Comparison of ENCODE assay signal across 24 cellular contexts in the genomic region with DNA sequence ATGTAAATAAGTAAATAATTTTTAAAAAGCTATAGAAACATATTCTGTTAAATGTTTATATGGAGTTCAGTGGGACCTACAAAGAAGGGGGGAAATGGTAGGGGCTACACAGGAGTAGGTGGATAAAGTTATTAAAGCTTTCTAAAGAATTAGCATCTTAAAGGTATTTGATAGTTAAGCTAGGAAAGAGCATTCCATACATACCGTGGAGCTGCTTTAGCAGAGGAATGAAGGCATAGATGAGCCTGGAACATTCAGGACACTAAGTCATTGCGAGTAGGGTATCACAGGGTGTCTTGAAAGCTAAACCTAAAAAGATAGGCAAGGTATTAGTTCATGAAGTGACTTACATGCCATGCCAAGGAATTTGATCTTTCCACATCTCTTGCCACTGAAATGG.
"Had no signal": no experiment of that assay in that cellular context is flagged by ENCODE, and none has a peak within 500 bp of the region (broad histone marks: within the 10 kb centered on the region; RNA-seq: fewer than 3 reads in every experiment).

No MANE protein-coding gene starts in this region.

- H3K36me3 Mint-ChIP-seq: activated CD4-positive, alpha-beta memory T cell treated with anti-CD3 and anti-CD28 coated beads for 36 hours; activated naive CD8-positive, alpha-beta T cell had no signal

- H3K27ac Mint-ChIP-seq: activated CD4-positive, alpha-beta memory T cell treated with anti-CD3 and anti-CD28 coated beads for 36 hours; activated CD4-positive, alpha-beta T cell treated with anti-CD3 and anti-CD28 coated beads, Interleukin-2, amount 10 ng/mL, durations not matched to agents 7 days and 5 days; activated naive CD8-positive, alpha-beta T cell had no signal

- DNase-seq: activated CD4-positive, alpha-beta memory T cell treated with anti-CD3 and anti-CD28 coated beads for 36 hours; activated CD4-positive, alpha-beta T cell treated with anti-CD3 and anti-CD28 coated beads, Interleukin-2, amount 10 ng/mL, durations not matched to agents 7 days and 5 days; activated CD4-positive, CD25-positive, alpha-beta regulatory T cell; activated CD8-positive, alpha-beta memory T cell treated with anti-CD3 and anti-CD28 coated beads for 24 hours; activated effector memory CD4-positive, alpha-beta T cell treated with anti-CD3 and anti-CD28 coated beads, Interleukin-2, amount 50 U/mL, for 16 hours; activated naive CD4-positive, alpha-beta T cell treated with Interleukin-2 at 50 U/mL for 16 hours; activated T-cell treated with anti-CD3 and anti-CD28 coated beads, Interleukin-2, amount 50 U/mL, for 4 hours; caudate nucleus; MG63; MV-4-11; NCI-H1105; NCI-H1436; NCI-H1694 treated with DMSO at 0.1 percent for 48 hours; NCI-H2029 treated with DMSO at 0.1 percent for 48 hours; NCI-H345; NCI-H510A; NCI-H526 treated with DMSO at 0.1 percent for 48 hours; NK-92 treated with Interleukin-12 subunit alpha and Interleukin-12 subunit beta, amount 100 ng/mL, for 24 hours; Peyer's patch; SHP77 treated with DMSO at 0.1 percent for 48 hours; T-helper 2 cell; T1000 had no signal

- H3K9me3 Mint-ChIP-seq: activated CD4-positive, alpha-beta T cell treated with anti-CD3 and anti-CD28 coated beads, Interleukin-2, amount 10 ng/mL, durations not matched to agents 7 days and 5 days; activated T-cell treated with anti-CD3 and anti-CD28 coated beads, Interleukin-2, amount 50 U/mL, for 4 hours had no signal

- ATAC-seq: activated T-cell treated with anti-CD3 and anti-CD28 coated beads, Interleukin-2, amount 50 U/mL, for 4 hours had no signal

- H3K27ac ChIP-seq: breast epithelium, Peyer's patch had no signal

- H3K27me3 Mint-ChIP-seq: activated CD4-positive, alpha-beta memory T cell treated with anti-CD3 and anti-CD28 coated beads for 36 hours had no signal

- H3K4me3 ChIP-seq: breast epithelium, MG63, Peyer's patch had no signal

- H3K4me1 Mint-ChIP-seq: activated CD4-positive, alpha-beta T cell treated with anti-CD3 and anti-CD28 coated beads, Interleukin-2, amount 10 ng/mL, durations not matched to agents 7 days and 5 days had no signal

- H3K36me3 ChIP-seq: breast epithelium, MG63, Peyer's patch had no signal

- H3K4me3 Mint-ChIP-seq: activated CD4-positive, alpha-beta memory T cell treated with anti-CD3 and anti-CD28 coated beads for 36 hours; activated CD4-positive, alpha-beta T cell treated with anti-CD3 and anti-CD28 coated beads, Interleukin-2, amount 10 ng/mL, durations not matched to agents 7 days and 5 days; activated naive CD8-positive, alpha-beta T cell; activated T-cell treated with anti-CD3 and anti-CD28 coated beads, Interleukin-2, amount 50 U/mL, for 4 hours had no signal

- H3K27me3 ChIP-seq: breast epithelium, MG63, Peyer's patch had no signal

- H3K4me1 ChIP-seq: breast epithelium, Peyer's patch had no signal

- H3K9me3 ChIP-seq: breast epithelium, MG63, Peyer's patch had no signal
